8 cellular contexts compared by ENCODE assay signal in genomic region chr1:143863901-143864518, GRCh38.
DNase-seq lines count a peak whose midpoint lies in the region; ATAC-seq, FAIRE-seq and TF ChIP-seq lines count a peak whose summit lies in the region.
"Not testable (repeated sequence)": the region's sequence is repeated elsewhere in the genome, so short reads cannot be mapped to it uniquely, and the experiment has no call there.

No MANE protein-coding gene starts in this region.

- H3K27me3 Mint-ChIP-seq in activated CD4-positive, alpha-beta memory T cell treated with anti-CD3 and anti-CD28 coated beads for 36 hours, result not testable (repeated sequence)

- H3K4me3 Mint-ChIP-seq in activated CD4-positive, alpha-beta memory T cell treated with anti-CD3 and anti-CD28 coated beads for 36 hours, result not testable (repeated sequence)

- TF ChIP-seq POLR2A in GM12878 (IDR thresholded peaks at IDR 0.05; ENCODE audit: low read depth, low read length), result not testable (repeated sequence)

- ATAC-seq in GM18508 (IDR thresholded peaks at IDR 0.05; ENCODE audit: insufficient read depth, unreplicated experiment), result peak; percentile 83
- peak; percentile 67 for ATAC-seq in GM19035 (IDR thresholded peaks at IDR 0.05; ENCODE audit: unreplicated experiment)
- peak; percentile 70 for ATAC-seq in GM21529 (IDR thresholded peaks at IDR 0.05; ENCODE audit: unreplicated experiment)
- ATAC-seq in HG02798 (IDR thresholded peaks at IDR 0.05; ENCODE audit: poor library complexity, unreplicated experiment), result peak; percentile 82
- peak; percentile 80 for ATAC-seq in HG03342 (IDR thresholded peaks at IDR 0.05; ENCODE audit: unreplicated experiment)
- ATAC-seq in GM12878, result peak; percentile 92
- ATAC-seq in stimulated activated naive CD8-positive, alpha-beta T cell treated with anti-CD3 and anti-CD28 coated beads, Interleukin-15, Interleukin-2, amounts not matched to agents 100 U/mL and 50 U/mL, for 24 hours, result peak; percentile 88

- RAD21 ChIA-PET in GM12878 (lab: Charles Lee; ENCODE audit: unreplicated experiment), result not testable (repeated sequence)

- not testable (repeated sequence) for H3K27ac ChIP-seq in GM12878 (ENCODE audit: control insufficient read depth, insufficient read depth)

- POLR2A ChIA-PET in activated CD4-positive, alpha-beta memory T cell treated with anti-CD3 and anti-CD28 coated beads for 36 hours (lab: Charles Lee); GM12878 (lab: Charles Lee): not testable (repeated sequence)

- H3K4me1 Mint-ChIP-seq in activated CD4-positive, alpha-beta memory T cell treated with anti-CD3 and anti-CD28 coated beads for 36 hours (ENCODE audit: low read depth), result not testable (repeated sequence)

- DNase-seq in activated CD4-positive, alpha-beta memory T cell treated with anti-CD3 and anti-CD28 coated beads for 36 hours, result peak; percentile 10
- not testable (repeated sequence) for DNase-seq in GM12878 (ENCODE audit: low read depth, low spot score); stimulated activated naive CD8-positive, alpha-beta T cell treated with anti-CD3 and anti-CD28 coated beads, Interleukin-15, Interleukin-2, amounts not matched to agents 100 U/mL and 50 U/mL, for 24 hours

- H3K9me3 ChIP-seq in GM12878 (replicated peaks; ENCODE audit: control insufficient read depth, insufficient read depth, low read length), result not testable (repeated sequence)

- not testable (repeated sequence) for H3K4me2 ChIP-seq in GM12878 (ENCODE audit: control insufficient read depth, insufficient read depth)

- not testable (repeated sequence) for BruUV-seq in GM12878 (replicated peaks; lab: Mats Ljungman, UMichigan)

- not testable (repeated sequence) for TF ChIP-seq RAD21 in GM12878 (IDR thresholded peaks at IDR 0.05; ENCODE audit: insufficient read depth, low read depth, low read length)

- H3K4me1 ChIP-seq in GM12878 (ENCODE audit: control insufficient read depth, insufficient read depth, low read length), result not testable (repeated sequence)

- H3K9ac ChIP-seq in GM12878 (ENCODE audit: control insufficient read depth, insufficient read depth, low read length), result not testable (repeated sequence)

- not testable (repeated sequence) for H3K36me3 ChIP-seq in GM12878 (ENCODE audit: control insufficient read depth in 2 of 2, insufficient read depth in 2 of 2, low read length in 1 of 2)

- TF ChIP-seq EP300 in GM12878 (IDR thresholded peaks at IDR 0.05; ENCODE audit: borderline replicate concordance in 1 of 2, control insufficient read depth in 1 of 2, low read depth in 2 of 2, low read length in 2 of 2), result not testable (repeated sequence)

- CTCF ChIA-PET in activated CD4-positive, alpha-beta memory T cell treated with anti-CD3 and anti-CD28 coated beads for 36 hours (lab: Charles Lee); GM12878 (lab: Yijun Ruan, JAX): not testable (repeated sequence)

- not testable (repeated sequence) for H2AFZ ChIP-seq in GM12878 (ENCODE audit: control insufficient read depth, low read depth, low read length)

- H3K4me3 ChIP-seq in GM12878, result not testable (repeated sequence)

- H3K36me3 Mint-ChIP-seq in activated CD4-positive, alpha-beta memory T cell treated with anti-CD3 and anti-CD28 coated beads for 36 hours, result not testable (repeated sequence)

- not testable (repeated sequence) for H4K20me1 ChIP-seq in GM12878 (ENCODE audit: control insufficient read depth, insufficient read depth)

- SMC1A ChIA-PET in GM12878 (lab: Charles Lee; ENCODE audit: uncharacterized antibody, unreplicated experiment), result not testable (repeated sequence)

- FAIRE-seq in GM12878 (lab: Jason Lieb, UNC), result peak; percentile 44

- intact Hi-C loops in activated CD4-positive, alpha-beta memory T cell treated with anti-CD3 and anti-CD28 coated beads for 36 hours (cut with micrococcal nuclease); GM12878 (cut with micrococcal nuclease; ENCODE audit: unreplicated experiment): not testable (repeated sequence)

- H3K9me3 Mint-ChIP-seq in activated CD4-positive, alpha-beta memory T cell treated with anti-CD3 and anti-CD28 coated beads for 36 hours, result not testable (repeated sequence)

- TF ChIP-seq CTCF in GM12878 (IDR thresholded peaks at IDR 0.05 in 2 of 3, conservative IDR thresholded peaks at IDR 0.05 in 1 of 3; ENCODE audit: control insufficient read depth in 2 of 3, extremely low read depth in 1 of 3, insufficient read depth in 1 of 3, low read depth in 3 of 3, low read length in 3 of 3), result not testable (repeated sequence)

- not testable (repeated sequence) for H3K27ac Mint-ChIP-seq in activated CD4-positive, alpha-beta memory T cell treated with anti-CD3 and anti-CD28 coated beads for 36 hours

- H3K27me3 ChIP-seq in GM12878 (replicated peaks in 1 of 2; ENCODE audit: control insufficient read depth in 2 of 2, insufficient read depth in 2 of 2, low read length in 1 of 2), result not testable (repeated sequence)

- WGBS in GM12878 (ENCODE audit: insufficient coverage, insufficient replicate concordance, low lambda C conversion rate, missing lambda C conversion rate), result no CpG with 5 or more reads among the region's 1 CpG

- in situ Hi-C loops in GM12878 (cut with MboI), result not testable (repeated sequence)

- not testable (repeated sequence) for H3K79me2 ChIP-seq in GM12878 (ENCODE audit: control insufficient read depth, insufficient read depth, low read length)
